9 cellular contexts compared by ENCODE assay signal in genomic region chr11:3867209-3868071, GRCh38. TPM values are rescaled to one million over a fixed set of nuclear protein-coding genes. Genes with fewer than 3 reads are reported as not detected.
DNase-seq lines count a peak whose midpoint lies in the region; ATAC-seq and TF ChIP-seq lines count a peak whose summit lies in the region.
"Had no signal": no experiment of that assay in that cellular context is flagged by ENCODE, and none has a peak within 500 bp of the region (broad histone marks: within the 10 kb centered on the region; RNA-seq: fewer than 3 reads in every experiment).

No MANE protein-coding gene starts in this region.

- H3K9ac ChIP-seq in neural cell (ENCODE audit: low read length) (peak overlapping the region; percentile 6), Karpas-422 (ENCODE audit: low read length) (no peak overlapping the region)

- no peaks in the 10 kb centered on the region for H3K36me3 ChIP-seq in neural cell (ENCODE audit: insufficient read depth, low read length)
- H3K36me3 ChIP-seq in Karpas-422 (ENCODE audit: insufficient read depth, low read length), result no peaks in the 10 kb centered on the region

- no peaks in the 10 kb centered on the region for H3K9me3 Mint-ChIP-seq in central memory CD8-positive, alpha-beta T cell
- H3K9me3 Mint-ChIP-seq: nephron had no signal

- H3K27me3 Mint-ChIP-seq in central memory CD8-positive, alpha-beta T cell, result no peaks in the 10 kb centered on the region

- peaks cover 70% of the 10 kb centered on the region for H3K4me1 Mint-ChIP-seq in central memory CD8-positive, alpha-beta T cell

- H3K36me3 Mint-ChIP-seq in central memory CD8-positive, alpha-beta T cell (ENCODE audit: insufficient read depth), result peaks cover 2% of the 10 kb centered on the region

- H3K4me3 ChIP-seq in neural cell (ENCODE audit: low read length), result no peak overlapping the region
- H3K4me3 ChIP-seq in Karpas-422 (ENCODE audit: low read length), result no peak overlapping the region

- no peaks in the 10 kb centered on the region for H3K9me2 ChIP-seq in neural cell (ENCODE audit: insufficient read depth, low read length)
- no peaks in the 10 kb centered on the region for H3K9me2 ChIP-seq in Karpas-422 (replicated peaks; ENCODE audit: insufficient read depth, low read length)

- no peak overlapping the region for H3K27ac ChIP-seq in neural cell (ENCODE audit: low read length)
- no peak overlapping the region for H3K27ac ChIP-seq in Karpas-422 (ENCODE audit: low read length)

- H3K27me3 ChIP-seq in neural cell (ENCODE audit: insufficient read depth, low read depth, low read length) (no peaks in the 10 kb centered on the region), Karpas-422 (ENCODE audit: low read length) (no peaks in the 10 kb centered on the region)

- no peak for DNase-seq in activated CD4-positive, CD25-positive, alpha-beta regulatory T cell treated with anti-CD3 and anti-CD28 coated beads, Interleukin-2, amount 50 U/mL, for 72 hours
- DNase-seq in central memory CD8-positive, alpha-beta T cell (ENCODE audit: low spot score in 2 of 2), result no peak
- no peak for DNase-seq in Karpas-422
- DNase-seq in effector CD4-positive, alpha-beta T cell, result no peak

- H3K9me3 ChIP-seq in neural cell (ENCODE audit: low read length) (no peaks in the 10 kb centered on the region), Karpas-422 (ENCODE audit: low read length) (no peaks in the 10 kb centered on the region)

- no peaks in the 10 kb centered on the region for H3F3A ChIP-seq in neural cell (ENCODE audit: insufficient read depth, low read length, poor library complexity, severe bottlenecking)

- no peak overlapping the region for H2AFZ ChIP-seq in neural cell (ENCODE audit: low read depth, low read length)
- no peak overlapping the region for H2AFZ ChIP-seq in Karpas-422 (ENCODE audit: low read length)

- H4K20me1 ChIP-seq in neural cell (ENCODE audit: insufficient read depth), result no peaks in the 10 kb centered on the region
- peaks cover 18% of the 10 kb centered on the region; the same call in 1 of the 2 replicates for H4K20me1 ChIP-seq in Karpas-422 (ENCODE audit: insufficient read depth, low read depth, low read length)

- H3K27ac Mint-ChIP-seq in central memory CD8-positive, alpha-beta T cell (ENCODE audit: low read depth), result peak overlapping the region; percentile 38

- peak overlapping the region; percentile 14 for H3K4me3 Mint-ChIP-seq in central memory CD8-positive, alpha-beta T cell
- H3K4me3 Mint-ChIP-seq: nephron had no signal

- TF ChIP-seq CTCF in neural cell (IDR thresholded peaks at IDR 0.05; ENCODE audit: poor library complexity, severe bottlenecking), result no peak

- peaks cover 11% of the 10 kb centered on the region for H3K4me1 ChIP-seq in Karpas-422 (ENCODE audit: low read length)

- peak; percentile 26 to 36 for ATAC-seq in activated CD4-positive, CD25-positive, alpha-beta regulatory T cell treated with anti-CD3 and anti-CD28 coated beads, Interleukin-2, amount 50 U/mL, for 24 hours
- ATAC-seq in HG03439 (IDR thresholded peaks at IDR 0.05; ENCODE audit: unreplicated experiment), result peak; percentile 42
- no peak for ATAC-seq in central memory CD8-positive, alpha-beta T cell (replicated peaks; ENCODE audit: extremely low read depth, poor library complexity, severe bottlenecking)
- no peak for ATAC-seq in HG03196 (IDR thresholded peaks at IDR 0.05; ENCODE audit: unreplicated experiment)

- TF ChIP-seq EP300 in neural cell (conservative IDR thresholded peaks at IDR 0.05; ENCODE audit: poor library complexity, severe bottlenecking), result no peak

- H3K4me2 ChIP-seq in neural cell (ENCODE audit: low read length) (no peak overlapping the region), Karpas-422 (ENCODE audit: low read depth, low read length, poor library complexity, severe bottlenecking) (no peak overlapping the region)

- H3K79me2 ChIP-seq in neural cell (replicated peaks; ENCODE audit: insufficient read depth, low read length), result no peaks in the 10 kb centered on the region
- no peaks in the 10 kb centered on the region for H3K79me2 ChIP-seq in Karpas-422 (ENCODE audit: low read length)

- no peak for TF ChIP-seq RAD21 in neural cell (conservative IDR thresholded peaks at IDR 0.05)

TF ChIP-seq in neural cell, 6 proteins besides CTCF, POLR2A, EP300 and RAD21:
- TF ChIP-seq SMC3 (conservative IDR thresholded peaks at IDR 0.05; ENCODE audit: poor library complexity) (no peak), POLR2AphosphoS5 (IDR thresholded peaks at IDR 0.05) (no peak), TAF1 (IDR thresholded peaks at IDR 0.05; ENCODE audit: low read depth) (no peak), MXI1 (conservative IDR thresholded peaks at IDR 0.05; ENCODE audit: poor library complexity, severe bottlenecking) (no peak), REST (IDR thresholded peaks at IDR 0.05; ENCODE audit: borderline replicate concordance) (no peak), EZH2 (IDR thresholded peaks at IDR 0.05; ENCODE audit: borderline replicate concordance, insufficient read depth, low read length, poor library complexity, severe bottlenecking) (no peak)

RNA-seq across cellular contexts. Expression of gene STIM1, which starts 12.0 kb away (rescaled TPM):
- 14.5 and 16.4 TPM in 2 replicates for polyA plus RNA-seq in neural cell
- polyA minus RNA-seq in neural cell, result 21.2 and 22.3 TPM in 2 replicates
- 9.0 and 17.0 TPM in 2 replicates for total RNA-seq in Karpas-422 (2014; rRNA removed; shearing (Covaris generic); ENCODE audit: low replicate concordance)

RNA-seq across cellular contexts. Expression of gene RHOG, which starts 26.7 kb away (rescaled TPM):
- not detected in 2 replicates for polyA plus RNA-seq in neural cell
- polyA minus RNA-seq in neural cell, result 0.81 and 1.2 TPM in 2 replicates
- total RNA-seq in Karpas-422 (2014; rRNA removed; shearing (Covaris generic); ENCODE audit: low replicate concordance), result 54.6 and 68.5 TPM in 2 replicates

RNA-seq across cellular contexts. Expression of gene PGAP2, which starts 59.1 kb away (rescaled TPM):
- 30.1 and 32.0 TPM in 2 replicates for polyA plus RNA-seq in neural cell
- 7.9 and 12.7 TPM in 2 replicates for polyA minus RNA-seq in neural cell
- total RNA-seq in Karpas-422 (2014; rRNA removed; shearing (Covaris generic); ENCODE audit: low replicate concordance), result 27.0 and 43.2 TPM in 2 replicates

Comparison
In these comparisons a context has a peak if more than half of its experiments do, and no peak if none do; other contexts are left out.
1. ATAC-seq: peak in activated CD4-positive, CD25-positive, alpha-beta regulatory T cell treated with anti-CD3 and anti-CD28 coated beads, Interleukin-2, amount 50 U/mL, for 24 hours (2 of 2) and HG03439 (single experiment); none in central memory CD8-positive, alpha-beta T cell (single experiment) and HG03196 (single experiment).